ENCODE assay signal across 19 cellular contexts in the genomic region with DNA sequence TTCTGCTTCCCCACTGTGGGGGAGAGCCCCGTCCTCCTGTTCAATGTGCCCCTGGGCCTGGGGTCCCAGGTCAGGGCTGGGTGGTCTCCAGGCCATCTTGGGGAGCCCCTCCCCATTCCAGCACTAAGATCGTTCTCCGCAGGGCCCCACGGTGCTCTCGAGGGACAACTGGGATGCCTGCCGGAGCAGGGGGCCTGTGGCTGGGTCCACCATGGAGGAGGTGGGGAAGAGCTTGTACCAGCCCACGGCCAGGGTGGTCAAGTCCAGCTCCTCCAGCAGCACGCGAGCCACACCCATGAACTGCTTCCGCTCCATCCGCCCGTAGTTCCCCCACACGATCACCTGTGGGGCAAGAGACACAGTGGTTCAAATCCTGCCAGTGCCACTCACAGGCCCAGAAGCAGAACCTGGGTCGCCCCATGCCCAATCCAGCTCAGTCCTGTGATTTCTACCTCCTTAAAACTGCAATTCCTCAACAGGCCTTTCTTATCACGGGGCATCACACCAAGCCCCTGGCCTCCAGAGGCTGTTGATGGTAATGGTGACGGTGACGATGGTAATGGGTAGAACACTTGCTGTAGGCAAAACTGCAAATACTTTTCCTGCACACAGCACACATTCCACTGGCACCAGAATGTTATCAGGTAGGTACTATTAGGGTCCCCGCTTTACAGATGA. TPM values are rescaled to one million over a fixed set of nuclear protein-coding genes. Genes with fewer than 3 reads are reported as not detected.
DNase-seq lines count a peak whose midpoint lies in the region; ATAC-seq and TF ChIP-seq lines count a peak whose summit lies in the region.
"Had no signal": no experiment of that assay in that cellular context is flagged by ENCODE, and none has a peak within 500 bp of the region (broad histone marks: within the 10 kb centered on the region; RNA-seq: fewer than 3 reads in every experiment).

No MANE protein-coding gene starts in this region.

- no peak overlapping the region for H3K4me3 Mint-ChIP-seq in endodermal cell
- H3K4me3 Mint-ChIP-seq in stimulated activated naive B cell treated with anti-CD40 and anti-IgM and Interleukin-4, amounts not matched to agents 10 μg/mL and 1 μg/mL and 100 μg/mL, for 72 hours, result no peak overlapping the region
- H3K4me3 Mint-ChIP-seq: CD4-positive, alpha-beta T cell had no signal

- H3K9ac ChIP-seq in endodermal cell (ENCODE audit: extremely low read depth, low read length, poor library complexity, severe bottlenecking), result no peak overlapping the region
- H3K9ac ChIP-seq: GM23248, KMS-11 had no signal

- peak; percentile 67 for DNase-seq in 8988T
- DNase-seq in H7, result peak; percentile 56
- peak; percentile 43 for DNase-seq in NAMALWA (ENCODE audit: low spot score)
- no peak for DNase-seq in endodermal cell
- DNase-seq in putamen (ENCODE audit: low spot score), result no peak
- no peak for DNase-seq in stimulated activated naive B cell treated with anti-CD40 and anti-IgM and Interleukin-4, amounts not matched to agents 10 μg/mL and 1 μg/mL and 100 μg/mL, for 72 hours
- no peak for DNase-seq in OCI-M1 (lab: John Stamatoyannopoulos, UW)
- DNase-seq: ACHN; CD4-positive, alpha-beta T cell; DMS79 treated with DMSO at 0.1 percent for 48 hours; GF-D8; GM23248 had no signal

- peaks cover 4% of the 10 kb centered on the region for H3K4me1 ChIP-seq in endodermal cell (ENCODE audit: control insufficient read depth, insufficient read depth, low read length)
- H3K4me1 ChIP-seq: Caco-2 had no signal

- no peak overlapping the region for H3K27ac ChIP-seq in endodermal cell (ENCODE audit: low read depth, low read length)
- H3K27ac ChIP-seq: C4-2B, GM23248, KMS-11 had no signal

- no peaks in the 10 kb centered on the region for H3K9me3 Mint-ChIP-seq in endodermal cell
- no peaks in the 10 kb centered on the region for H3K9me3 Mint-ChIP-seq in stimulated activated naive B cell treated with anti-CD40 and anti-IgM and Interleukin-4, amounts not matched to agents 10 μg/mL and 1 μg/mL and 100 μg/mL, for 72 hours
- H3K9me3 Mint-ChIP-seq: CD4-positive, alpha-beta T cell had no signal

- H3K27me3 ChIP-seq in H7 (ENCODE audit: control insufficient read depth, insufficient read depth, low read length), result no peaks in the 10 kb centered on the region
- no peaks in the 10 kb centered on the region for H3K27me3 ChIP-seq in endodermal cell (ENCODE audit: control insufficient read depth, insufficient read depth, low read length, poor library complexity, severe bottlenecking)

- peaks cover 4% of the 10 kb centered on the region for H3K27me3 Mint-ChIP-seq in endodermal cell (ENCODE audit: insufficient read depth)
- H3K27me3 Mint-ChIP-seq in stimulated activated naive B cell treated with anti-CD40 and anti-IgM and Interleukin-4, amounts not matched to agents 10 μg/mL and 1 μg/mL and 100 μg/mL, for 72 hours, result peaks cover 21 to 33% of the 10 kb centered on the region in 2 donors

- no peaks in the 10 kb centered on the region for H3K9me3 ChIP-seq in endodermal cell (ENCODE audit: control insufficient read depth, low read length)
- H3K9me3 ChIP-seq: Caco-2 had no signal

- no peaks in the 10 kb centered on the region for H3K36me3 ChIP-seq in H7 (replicated peaks; ENCODE audit: control insufficient read depth, insufficient read depth, low read length)
- no peaks in the 10 kb centered on the region for H3K36me3 ChIP-seq in endodermal cell (ENCODE audit: control insufficient read depth, insufficient read depth, low read length)

- peak; percentile 32 for TF ChIP-seq CTCF in endodermal cell (conservative IDR thresholded peaks at IDR 0.05)

- H3K27ac Mint-ChIP-seq in endodermal cell, result no peak overlapping the region
- H3K27ac Mint-ChIP-seq in stimulated activated naive B cell treated with anti-CD40 and anti-IgM and Interleukin-4, amounts not matched to agents 10 μg/mL and 1 μg/mL and 100 μg/mL, for 72 hours, result no peak overlapping the region
- H3K27ac Mint-ChIP-seq: CD4-positive, alpha-beta T cell had no signal

- no peak for ATAC-seq in stimulated activated naive B cell treated with anti-CD40 and anti-IgM and Interleukin-4, amounts not matched to agents 10 μg/mL and 1 μg/mL and 100 μg/mL, for 72 hours (replicated peaks)
- no peak for ATAC-seq in GM21423 (IDR thresholded peaks at IDR 0.05; ENCODE audit: unreplicated experiment)
- ATAC-seq: GM12878 had no signal

- no peaks in the 10 kb centered on the region for H3K4me1 Mint-ChIP-seq in endodermal cell
- H3K4me1 Mint-ChIP-seq in stimulated activated naive B cell treated with anti-CD40 and anti-IgM and Interleukin-4, amounts not matched to agents 10 μg/mL and 1 μg/mL and 100 μg/mL, for 72 hours, result no peaks in the 10 kb centered on the region

- no peak overlapping the region for H3K4me3 ChIP-seq in H7 (ENCODE audit: insufficient read depth, low read depth, low read length)
- H3K4me3 ChIP-seq in endodermal cell (ENCODE audit: low read length), result no peak overlapping the region
- H3K4me3 ChIP-seq: GM12878, GM23248 had no signal

- H3K36me3 Mint-ChIP-seq in endodermal cell (ENCODE audit: low read depth), result no peaks in the 10 kb centered on the region
- no peaks in the 10 kb centered on the region for H3K36me3 Mint-ChIP-seq in stimulated activated naive B cell treated with anti-CD40 and anti-IgM and Interleukin-4, amounts not matched to agents 10 μg/mL and 1 μg/mL and 100 μg/mL, for 72 hours

- WGBS in endodermal cell (ENCODE audit: insufficient coverage in 1 of 2, insufficient read length in 1 of 2), 2 experiments, result 82 to 92% methylated on average over 9 to 18 of the region's 18 CpGs

RNA-seq across cellular contexts. Expression of a gene that starts 10.5 kb away (rescaled TPM):
- 0.14 TPM in 1 of 2 replicates, not detected in the other for total RNA-seq in H7 (2014; rRNA removed; shearing (Covaris generic))
- under 1 TPM; 0.15 to 0.22 TPM for total RNA-seq in endodermal cell
- polyA plus RNA-seq in endodermal cell (2013, experiment 1 of 2), result 0.07 TPM
- not detected for polyA plus RNA-seq in endodermal cell (2013, experiment 2 of 2)
- total RNA-seq: CD4-positive, alpha-beta T cell; GM12878; HT-29 had no signal
- polyA plus RNA-seq: GM12878 had no signal

RNA-seq across cellular contexts. Expression of a gene that starts 41.0 kb away (rescaled TPM):
- not detected in 2 replicates for total RNA-seq in H7 (2014; rRNA removed; shearing (Covaris generic))
- not detected for total RNA-seq in endodermal cell
- polyA plus RNA-seq in endodermal cell (2013, experiment 1 of 2), result not detected
- not detected for polyA plus RNA-seq in endodermal cell (2013, experiment 2 of 2)
- total RNA-seq: Caco-2; CD4-positive, alpha-beta T cell; HT-29 had no signal

RNA-seq across cellular contexts. Expression of a gene that starts 54.2 kb away (rescaled TPM):
- 2.7 and 3.1 TPM in 2 replicates for total RNA-seq in H7 (2014; rRNA removed; shearing (Covaris generic))
- total RNA-seq in endodermal cell, result 10 to 100 TPM in 1 of 2 donors, 1 to 10 TPM in 1; 4.3 to 13.0 TPM
- 13.4 TPM for polyA plus RNA-seq in endodermal cell (2013, experiment 1 of 2)
- polyA plus RNA-seq in endodermal cell (2013, experiment 2 of 2), result 11.1 TPM
- total RNA-seq: CD4-positive, alpha-beta T cell; HT-29 had no signal
- polyA plus RNA-seq: BJ, GM23248 had no signal

Comparison
In these comparisons a context has a peak if more than half of its experiments do, and no peak if none do; other contexts are left out.
1. DNase-seq: peak in 8988T (single experiment), H7 (single experiment) and NAMALWA (single experiment); none in endodermal cell (single experiment), putamen (single experiment), stimulated activated naive B cell treated with anti-CD40 and anti-IgM and Interleukin-4, amounts not matched to agents 10 μg/mL and 1 μg/mL and 100 μg/mL, for 72 hours (single experiment) and OCI-M1 (single experiment).